Comparison of ENCODE assay signal across 15 cellular contexts in genomic region chr10:86481761-86482160, GRCh38. TPM values are rescaled to one million over a fixed set of nuclear protein-coding genes. Genes with fewer than 3 reads are reported as not detected.
DNase-seq lines count a peak whose midpoint lies in the region; ATAC-seq and TF ChIP-seq lines count a peak whose summit lies in the region.
"Had no signal": no experiment of that assay in that cellular context is flagged by ENCODE, and none has a peak within 500 bp of the region (broad histone marks: within the 10 kb centered on the region; RNA-seq: fewer than 3 reads in every experiment).

No MANE protein-coding gene starts in this region.

- in situ Hi-C loops in astrocyte of the cerebellum (cut with HindIII; ENCODE audit: low sequenced_read_pairs), result no loop called here

- CTCF ChIA-PET in activated CD8-positive, alpha-beta memory T cell treated with anti-CD3 and anti-CD28 coated beads, Interleukin-2, amount 10 ng/mL, durations not matched to agents 7 days and 5 days (lab: Charles Lee), result no interaction called here

- no peaks in the 10 kb centered on the region for H3K9me3 ChIP-seq in aorta (ENCODE audit: control insufficient read depth, low read length)

- peaks cover 21% of the 10 kb centered on the region for H3K36me3 Mint-ChIP-seq in activated CD8-positive, alpha-beta memory T cell treated with anti-CD3 and anti-CD28 coated beads, Interleukin-2, amount 10 ng/mL, durations not matched to agents 7 days and 5 days

- H3K4me1 ChIP-seq in aorta (ENCODE audit: control insufficient read depth in 1 of 2, insufficient read depth in 2 of 2, low read length in 2 of 2), result no peaks in the 10 kb centered on the region

- no peaks in the 10 kb centered on the region for H3K9me3 Mint-ChIP-seq in activated CD8-positive, alpha-beta memory T cell treated with anti-CD3 and anti-CD28 coated beads, Interleukin-2, amount 10 ng/mL, durations not matched to agents 7 days and 5 days (ENCODE audit: low read depth)

- H3K27me3 ChIP-seq in aorta (ENCODE audit: control insufficient read depth in 1 of 2, insufficient read depth in 2 of 2, low read length in 1 of 2), result no peaks in the 10 kb centered on the region

- peaks cover 0 to 3% of the 10 kb centered on the region in 2 donors for H3K36me3 ChIP-seq in aorta (ENCODE audit: control insufficient read depth in 1 of 2, insufficient read depth in 2 of 2, low read length in 1 of 2)

- WGBS in aorta, 2 donors, result 69% methylated on average over 1 of the region's 1 CpG

- H3K4me3 ChIP-seq in astrocyte of the cerebellum (ENCODE audit: low read depth, low read length), result no peak overlapping the region
- H3K4me3 ChIP-seq in aorta (ENCODE audit: low read length in 2 of 2), result no peak overlapping the region

- no peaks in the 10 kb centered on the region for H3K4me1 Mint-ChIP-seq in activated CD8-positive, alpha-beta memory T cell treated with anti-CD3 and anti-CD28 coated beads, Interleukin-2, amount 10 ng/mL, durations not matched to agents 7 days and 5 days

- H3K4me3 Mint-ChIP-seq in activated CD8-positive, alpha-beta memory T cell treated with anti-CD3 and anti-CD28 coated beads, Interleukin-2, amount 10 ng/mL, durations not matched to agents 7 days and 5 days, result no peak overlapping the region

- no peak overlapping the region for H3K27ac ChIP-seq in aorta (ENCODE audit: low read depth in 1 of 2, low read length in 2 of 2)

- intact Hi-C loops in aorta (cut with DNase I), result no loop called here

- no peaks in the 10 kb centered on the region for H3K27me3 Mint-ChIP-seq in activated CD8-positive, alpha-beta memory T cell treated with anti-CD3 and anti-CD28 coated beads, Interleukin-2, amount 10 ng/mL, durations not matched to agents 7 days and 5 days

- H3K27ac Mint-ChIP-seq in activated CD8-positive, alpha-beta memory T cell treated with anti-CD3 and anti-CD28 coated beads, Interleukin-2, amount 10 ng/mL, durations not matched to agents 7 days and 5 days, result no peak overlapping the region

- DNase-seq in DMS53 treated with DMSO at 0.1 percent for 48 hours (lab: John Stamatoyannopoulos, UW; ENCODE audit: unreplicated experiment) (peak; percentile 39), NCI-H146 treated with DMSO at 0.1 percent for 48 hours (lab: John Stamatoyannopoulos, UW; ENCODE audit: unreplicated experiment) (peak; percentile 28), astrocyte of the cerebellum (ENCODE audit: low read depth) (peak; percentile 38), left kidney (ENCODE audit: low read depth, low spot score) (peak; percentile 7), aorta (no peak)
- DNase-seq in stimulated activated CD4-positive, alpha-beta T cell treated with anti-CD3 and anti-CD28 coated beads, Interleukin-12 subunit alpha, Interleukin-12 subunit beta, amount 100 ng/mL, for 4 hours, result no peak
- DNase-seq in activated CD8-positive, alpha-beta memory T cell treated with anti-CD3 and anti-CD28 coated beads, Interleukin-2, amount 10 ng/mL, durations not matched to agents 7 days and 5 days, result no peak
- DNase-seq: ACHN, H7, Karpas-422, MM.1S, NCI-H1105, NCI-H187 treated with DMSO at 0.1 percent for 48 hours, NCI-H526 treated with DMSO at 0.1 percent for 48 hours, SW 1271 had no signal

- ATAC-seq in aorta (ENCODE audit: low FRiP score), result no peak
- no peak for ATAC-seq in activated CD8-positive, alpha-beta memory T cell treated with anti-CD3 and anti-CD28 coated beads, Interleukin-2, amount 10 ng/mL, durations not matched to agents 7 days and 5 days

- TF ChIP-seq CTCF in astrocyte of the cerebellum (IDR thresholded peaks at IDR 0.05; ENCODE audit: low read depth, low read length, missing control alignments), result no peak

RNA-seq across cellular contexts. Expression of gene WAPL, which starts 39.8 kb away (rescaled TPM):
- total RNA-seq in aorta, result 10 to 100 TPM; 34.1 to 37.3 TPM
- polyA plus RNA-seq in aorta, result 10 to 100 TPM; 13.2 to 14.1 TPM
- 10 to 100 TPM; 48.5 to 52.6 TPM for total RNA-seq in activated CD8-positive, alpha-beta memory T cell treated with anti-CD3 and anti-CD28 coated beads, Interleukin-2, amount 10 ng/mL, durations not matched to agents 7 days and 5 days

Comparison
In these comparisons a context has a peak if more than half of its experiments do, and no peak if none do; other contexts are left out.
1. DNase-seq: peak in DMS53 treated with DMSO at 0.1 percent for 48 hours (single experiment), NCI-H146 treated with DMSO at 0.1 percent for 48 hours (single experiment), astrocyte of the cerebellum (single experiment) and left kidney (single experiment); none in aorta (0 of 2), stimulated activated CD4-positive, alpha-beta T cell treated with anti-CD3 and anti-CD28 coated beads, Interleukin-12 subunit alpha, Interleukin-12 subunit beta, amount 100 ng/mL, for 4 hours (single experiment) and activated CD8-positive, alpha-beta memory T cell treated with anti-CD3 and anti-CD28 coated beads, Interleukin-2, amount 10 ng/mL, durations not matched to agents 7 days and 5 days (single experiment).